13 cellular contexts compared by ENCODE assay signal in the genomic region with DNA sequence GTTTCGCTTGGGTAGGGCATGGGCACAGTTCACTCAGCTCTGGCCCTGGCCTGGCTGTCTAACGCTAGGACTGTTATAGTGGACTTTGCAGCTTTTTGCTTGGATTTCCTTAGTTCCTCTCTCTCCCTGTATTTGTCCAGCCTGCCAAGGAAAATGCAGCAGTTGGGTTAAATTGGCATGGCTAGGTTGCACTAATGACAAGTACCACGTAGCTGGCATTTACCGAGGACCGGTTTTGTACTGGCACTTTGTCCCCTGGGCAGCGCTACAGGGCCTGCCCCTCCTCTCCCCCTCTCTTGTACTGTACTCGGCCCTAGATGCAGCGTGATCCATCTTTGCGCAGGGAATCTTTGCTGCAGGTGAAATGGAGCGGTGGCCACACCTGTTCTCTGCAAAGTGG. TPM values are rescaled to one million over a fixed set of nuclear protein-coding genes. Genes with fewer than 3 reads are reported as not detected.
DNase-seq lines count a peak whose midpoint lies in the region; ATAC-seq, FAIRE-seq and TF ChIP-seq lines count a peak whose summit lies in the region.
"Had no signal": no experiment of that assay in that cellular context is flagged by ENCODE, and none has a peak within 500 bp of the region (broad histone marks: within the 10 kb centered on the region; RNA-seq: fewer than 3 reads in every experiment).

No MANE protein-coding gene starts in this region.

- no peak for TF ChIP-seq CTCF in WTC11 (IDR thresholded peaks at IDR 0.05)
- no peak for TF ChIP-seq CTCF in GM10266 (IDR thresholded peaks at IDR 0.05; ENCODE audit: control insufficient read depth, insufficient read depth, low read depth, missing control alignments)
- no peak for TF ChIP-seq CTCF in coronary artery (IDR thresholded peaks at IDR 0.05)

- intact Hi-C loops in activated CD4-positive, alpha-beta T cell treated with anti-CD3 and anti-CD28 coated beads for 36 hours (cut with DNase I, micrococcal nuclease): loop anchor here in 1 of 2 experiments (5.0 kb wide), 2 partner anchors 791 to 1016 kb away; a partner anchor contains a TSS

- H3K9me3 Mint-ChIP-seq in activated CD4-positive, alpha-beta T cell treated with anti-CD3 and anti-CD28 coated beads for 36 hours (ENCODE audit: low read depth): no peaks in the 10 kb centered on the region
- no peaks in the 10 kb centered on the region for H3K9me3 Mint-ChIP-seq in WTC11

- no peak for FAIRE-seq in small intestine (lab: Jason Lieb, UNC)

- peaks cover 11% of the 10 kb centered on the region for H3K4me1 ChIP-seq in iPS-15b (ENCODE audit: control insufficient read depth, insufficient read depth, low read length)
- H3K4me1 ChIP-seq in small intestine (ENCODE audit: control insufficient read depth in 2 of 2, insufficient read depth in 1 of 2, low read depth in 1 of 2, low read length in 1 of 2): peaks cover 8 to 14% of the 10 kb centered on the region in 2 donors

- H3K27me3 Mint-ChIP-seq in activated CD4-positive, alpha-beta T cell treated with anti-CD3 and anti-CD28 coated beads for 36 hours: no peaks in the 10 kb centered on the region
- H3K27me3 Mint-ChIP-seq in WTC11 (ENCODE audit: low read depth): no peaks in the 10 kb centered on the region

- H3K9ac ChIP-seq in iPS-15b (ENCODE audit: low read depth, low read length): peak overlapping the region; percentile 60

- peaks cover 31% of the 10 kb centered on the region for H3K4me1 Mint-ChIP-seq in activated CD4-positive, alpha-beta T cell treated with anti-CD3 and anti-CD28 coated beads for 36 hours
- peaks cover 34% of the 10 kb centered on the region for H3K4me1 Mint-ChIP-seq in WTC11

- H3K27ac ChIP-seq in small intestine (ENCODE audit: low read depth in 1 of 2, low read length in 1 of 2): no peak overlapping the region
- no peak overlapping the region for H3K27ac ChIP-seq in coronary artery

- H3K27me3 ChIP-seq in iPS-15b (ENCODE audit: control insufficient read depth, insufficient read depth, low read length) (no peaks in the 10 kb centered on the region), small intestine (ENCODE audit: control insufficient read depth in 2 of 2, insufficient read depth in 2 of 2, low read length in 2 of 2) (no peaks in the 10 kb centered on the region)

- H3K4me3 ChIP-seq in iPS-15b (ENCODE audit: low read depth, low read length) (no peak overlapping the region), small intestine (ENCODE audit: low read depth in 1 of 2, low read length in 2 of 2) (no peak overlapping the region), coronary artery (no peak overlapping the region)

- ATAC-seq in activated CD4-positive, alpha-beta T cell treated with anti-CD3 and anti-CD28 coated beads for 36 hours: no peak
- ATAC-seq in WTC11 (no peak), GM18907 (IDR thresholded peaks at IDR 0.05; ENCODE audit: unreplicated experiment) (no peak)

- H3K9me3 ChIP-seq in iPS-15b (ENCODE audit: control insufficient read depth, insufficient read depth, low read length) (no peaks in the 10 kb centered on the region), small intestine (ENCODE audit: control insufficient read depth, low read depth) (no peaks in the 10 kb centered on the region)

- H3K36me3 ChIP-seq in iPS-15b (ENCODE audit: control insufficient read depth, insufficient read depth, low read length) (peaks cover 35% of the 10 kb centered on the region), small intestine (ENCODE audit: control insufficient read depth in 2 of 2, insufficient read depth in 2 of 2, low read length in 2 of 2) (peaks cover 7 to 12% of the 10 kb centered on the region in 2 donors)

- WGBS in small intestine, 3 donors: 24 to 62% (median 39%) methylated on average over 10 of the region's 10 CpGs

- CTCF ChIA-PET in activated CD4-positive, alpha-beta T cell treated with anti-CD3 and anti-CD28 coated beads for 36 hours (lab: Charles Lee): interaction anchor here (0.8 kb wide), 1 partner anchor 44 kb away, joined by 3 read pairs; no protein-coding TSS in a partner anchor
- CTCF ChIA-PET in WTC11 (lab: Charles Lee): interaction anchor here (0.9 to 1.3 kb wide), 3 partner anchors 9 to 39 kb away, joined by 3 read pairs; no protein-coding TSS in a partner anchor

- POLR2A ChIA-PET in activated CD4-positive, alpha-beta T cell treated with anti-CD3 and anti-CD28 coated beads for 36 hours (lab: Charles Lee): interaction anchor here (1.4 kb wide), 1 partner anchor 26 kb away, joined by 5 read pairs; a partner anchor contains a TSS
- POLR2A ChIA-PET in WTC11 (lab: Charles Lee): no interaction called here

- no peak for DNase-seq in activated CD4-positive, alpha-beta T cell treated with anti-CD3 and anti-CD28 coated beads for 36 hours
- DNase-seq in activated CD4-positive, alpha-beta T cell treated with anti-CD3 and anti-CD28 coated beads, Interleukin-2, amount 50 U/mL, for 1 hour: no peak
- DNase-seq in WTC11 (ENCODE audit: low spot score) (no peak), small intestine (peak; percentile 75), GM10266 (ENCODE audit: extremely low spot score) (no peak), coronary artery (ENCODE audit: low spot score) (no peak)
- DNase-seq: cerebellar nuclear complex; NCI-H2081 treated with DMSO at 0.1 percent for 48 hours; stimulated activated CD4-positive, alpha-beta T cell treated with anti-CD3 and anti-CD28 coated beads, Interleukin-4, amount 100 ng/mL, for 4 hours had no signal

- peaks cover 52% of the 10 kb centered on the region for H3K36me3 Mint-ChIP-seq in activated CD4-positive, alpha-beta T cell treated with anti-CD3 and anti-CD28 coated beads for 36 hours (ENCODE audit: low read depth)
- peaks cover 39% of the 10 kb centered on the region for H3K36me3 Mint-ChIP-seq in WTC11

- H3K27ac Mint-ChIP-seq in activated CD4-positive, alpha-beta T cell treated with anti-CD3 and anti-CD28 coated beads for 36 hours: peak overlapping the region; percentile 26
- H3K27ac Mint-ChIP-seq in WTC11: peak overlapping the region; percentile 86

- H3K4me3 Mint-ChIP-seq in activated CD4-positive, alpha-beta T cell treated with anti-CD3 and anti-CD28 coated beads for 36 hours: peak overlapping the region; percentile 98
- peak overlapping the region; percentile 97 for H3K4me3 Mint-ChIP-seq in WTC11

TF ChIP-seq in WTC11, 78 proteins besides CTCF, POLR2A, EP300 and RAD21:
- TF ChIP-seq ATF1 (CRISPR knock-in tag; IDR thresholded peaks at IDR 0.05): no peak

RNA-seq across cellular contexts. Expression of a gene that starts 2.4 kb away (rescaled TPM):
- total RNA-seq in activated CD4-positive, alpha-beta T cell treated with anti-CD3 and anti-CD28 coated beads for 36 hours: 10 to 100 TPM; 51.4 to 59.2 TPM
- total RNA-seq in WTC11 (2021): 54.2 to 62.5 TPM (median 56.5 TPM) in 3 replicates
- 10 to 100 TPM; 14.6 to 36.7 (median 19.7) TPM for polyA plus RNA-seq in small intestine

RNA-seq across cellular contexts. Expression of a gene that starts 26.1 kb away (rescaled TPM):
- total RNA-seq in activated CD4-positive, alpha-beta T cell treated with anti-CD3 and anti-CD28 coated beads for 36 hours: 10 to 100 TPM in 1 of 2 experiments, not detected in 1; 45.7 TPM
- total RNA-seq in WTC11 (2021): 87.0 to 124 TPM (median 117 TPM) in 3 replicates
- not detected for polyA plus RNA-seq in small intestine
- total RNA-seq: HT1080, urinary bladder had no signal
- polyA plus RNA-seq: urinary bladder had no signal
